In genomic region chr20:52405417-52405816, GRCh38 we compare ENCODE assay signal across 10 cellular contexts.
DNase-seq lines count a peak whose midpoint lies in the region; ATAC-seq and TF ChIP-seq lines count a peak whose summit lies in the region.
"Had no signal": no experiment of that assay in that cellular context is flagged by ENCODE, and none has a peak within 500 bp of the region (broad histone marks: within the 10 kb centered on the region; RNA-seq: fewer than 3 reads in every experiment).

No MANE protein-coding gene starts in this region.

- peak overlapping the region; percentile 64 for H3K27ac ChIP-seq in CD4-positive, CD25-positive, alpha-beta regulatory T cell (ENCODE audit: insufficient read depth, low read length, poor library complexity, severe bottlenecking)

- peaks cover 16 to 53% (median 27%) of the 10 kb centered on the region in 4 donors for H3K4me1 Mint-ChIP-seq in CD4-positive, CD25-positive, alpha-beta regulatory T cell
- peaks cover 79% of the 10 kb centered on the region for H3K4me1 Mint-ChIP-seq in activated naive CD8-positive, alpha-beta T cell (ENCODE audit: low read depth)
- H3K4me1 Mint-ChIP-seq in HFFc6 (ENCODE audit: low read depth) = no peaks in the 10 kb centered on the region

- peak overlapping the region; percentile 58 for H3K4me3 ChIP-seq in CD4-positive, CD25-positive, alpha-beta regulatory T cell (ENCODE audit: low read depth, low read length)

- TF ChIP-seq CTCF in HFFc6 (IDR thresholded peaks at IDR 0.05) = no peak

- H3K36me3 ChIP-seq in CD4-positive, CD25-positive, alpha-beta regulatory T cell (ENCODE audit: control insufficient read depth, insufficient read depth, low read length) = no peaks in the 10 kb centered on the region

- H3K4me1 ChIP-seq in CD4-positive, CD25-positive, alpha-beta regulatory T cell (ENCODE audit: control insufficient read depth, insufficient read depth, low read length, poor library complexity, severe bottlenecking) = peaks cover 16% of the 10 kb centered on the region

- peaks cover 0 to 6% (median 2%) of the 10 kb centered on the region in 7 donors for H3K9me3 Mint-ChIP-seq in CD4-positive, CD25-positive, alpha-beta regulatory T cell
- H3K9me3 Mint-ChIP-seq in activated naive CD8-positive, alpha-beta T cell (ENCODE audit: low read depth) = peaks cover 5% of the 10 kb centered on the region
- peaks cover 20% of the 10 kb centered on the region; the same call in 1 of the 2 replicates for H3K9me3 Mint-ChIP-seq in HFFc6

- peak overlapping the region in 3 of 4 donors; percentile 1 to 52 (median 22) for H3K4me3 Mint-ChIP-seq in CD4-positive, CD25-positive, alpha-beta regulatory T cell
- peak overlapping the region; percentile 42 for H3K4me3 Mint-ChIP-seq in activated naive CD8-positive, alpha-beta T cell
- H3K4me3 Mint-ChIP-seq in HFFc6 = no peak overlapping the region

- DNase-seq in CD4-positive, CD25-positive, alpha-beta regulatory T cell = peak in 2 of 3 donors; percentile 47 to 55
- DNase-seq in foreskin melanocyte (no peak), SHP77 (lab: John Stamatoyannopoulos, UW) (no peak), HFFc6 (no peak), NCI-H226 (no peak)
- DNase-seq: COR-L47, NCI-H748 treated with DMSO at 0.1 percent for 48 hours had no signal

- H3K27ac Mint-ChIP-seq in CD4-positive, CD25-positive, alpha-beta regulatory T cell = peak overlapping the region; percentile 49 to 84 (median 77)
- peak overlapping the region; percentile 85 for H3K27ac Mint-ChIP-seq in activated naive CD8-positive, alpha-beta T cell
- H3K27ac Mint-ChIP-seq in HFFc6 = no peak overlapping the region

- H3K9me3 ChIP-seq in CD4-positive, CD25-positive, alpha-beta regulatory T cell (ENCODE audit: control insufficient read depth in 2 of 2, low read length in 2 of 2) = no peaks in the 10 kb centered on the region

- no peaks in the 10 kb centered on the region for H3K36me3 Mint-ChIP-seq in CD4-positive, CD25-positive, alpha-beta regulatory T cell
- peaks cover 6% of the 10 kb centered on the region for H3K36me3 Mint-ChIP-seq in activated naive CD8-positive, alpha-beta T cell
- H3K36me3 Mint-ChIP-seq in HFFc6 (ENCODE audit: low read depth) = no peaks in the 10 kb centered on the region

- no peaks in the 10 kb centered on the region for H3K27me3 ChIP-seq in CD4-positive, CD25-positive, alpha-beta regulatory T cell (ENCODE audit: control insufficient read depth, insufficient read depth, low read length)

- H3K27me3 Mint-ChIP-seq in CD4-positive, CD25-positive, alpha-beta regulatory T cell = no peaks in the 10 kb centered on the region
- H3K27me3 Mint-ChIP-seq in activated naive CD8-positive, alpha-beta T cell = no peaks in the 10 kb centered on the region
- H3K27me3 Mint-ChIP-seq in HFFc6 (ENCODE audit: insufficient read depth) = no peaks in the 10 kb centered on the region

- ATAC-seq in CD4-positive, CD25-positive, alpha-beta regulatory T cell (ENCODE audit: low read depth in 2 of 2) = peak; percentile 12 to 42
- ATAC-seq in GM19397 (IDR thresholded peaks at IDR 0.05; ENCODE audit: unreplicated experiment) (peak; percentile 76), HG03442 (IDR thresholded peaks at IDR 0.05; ENCODE audit: unreplicated experiment) (peak; percentile 46)

Comparison
In these comparisons a context has a peak if more than half of its experiments do, and no peak if none do; other contexts are left out.
1. DNase-seq: peak in CD4-positive, CD25-positive, alpha-beta regulatory T cell (2 of 3); none in foreskin melanocyte (single experiment), SHP77 (0 of 2), HFFc6 (single experiment) and NCI-H226 (single experiment).
2. Peak in every context shown above with its lines, with median percentiles within 50 percentile points of each other: ATAC-seq.